Comparison of ENCODE assay signal across 21 cellular contexts in the genomic region with DNA sequence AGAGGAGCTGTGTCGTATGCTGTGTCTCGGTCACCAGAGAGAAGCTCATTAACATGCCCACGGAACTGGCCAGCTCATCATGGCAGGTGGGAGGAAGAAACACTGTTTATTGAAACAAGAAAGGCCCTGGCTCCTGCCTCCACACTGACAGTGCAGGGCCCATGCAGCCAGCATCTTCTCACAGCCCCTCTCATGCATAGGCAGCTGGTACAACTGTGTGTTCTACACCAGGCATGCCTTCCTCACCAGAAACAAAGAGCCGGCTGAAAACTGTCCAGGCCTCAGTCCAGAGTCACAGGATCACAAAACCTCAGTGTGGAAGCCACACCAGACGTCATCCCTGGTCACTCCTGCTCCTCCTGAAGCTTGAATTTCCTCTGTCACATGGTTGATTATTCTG.
A peak's percentile ranks its signal among the peaks of the same experiment; 100 is the strongest.
DNase-seq lines count a peak whose midpoint lies in the region; ATAC-seq and TF ChIP-seq lines count a peak whose summit lies in the region.
"Had no signal": no experiment of that assay in that cellular context is flagged by ENCODE, and none has a peak within 500 bp of the region (broad histone marks: within the 10 kb centered on the region; RNA-seq: fewer than 3 reads in every experiment).

No MANE protein-coding gene starts in this region.

- H3K4me1 ChIP-seq in foreskin keratinocyte: peaks cover 4% of the 10 kb centered on the region
- H3K4me1 ChIP-seq: psoas muscle had no signal

- TF ChIP-seq CTCF in epithelial cell of esophagus (IDR thresholded peaks at IDR 0.05; ENCODE audit: insufficient read depth, low read depth, low read length, missing control alignments) (no peak), foreskin keratinocyte (conservative IDR thresholded peaks at IDR 0.05) (no peak)

- H3K4me3 ChIP-seq in epithelial cell of esophagus (ENCODE audit: low read length): no peak overlapping the region
- H3K4me3 ChIP-seq: GM23338, psoas muscle, upper lobe of left lung had no signal

- no peak for ATAC-seq in foreskin keratinocyte
- ATAC-seq: activated CD8-positive, alpha-beta T cell treated with anti-CD3 and anti-CD28 coated beads for 36 hours; GM23338 had no signal

- H3K27ac ChIP-seq in substantia nigra (ENCODE audit: low read depth, low read length, poor library complexity, severe bottlenecking) (peak overlapping the region; percentile 67), foreskin keratinocyte (no peak overlapping the region)
- H3K27ac ChIP-seq: 22Rv1, psoas muscle, upper lobe of left lung had no signal

- H3K27me3 ChIP-seq in foreskin keratinocyte: no peaks in the 10 kb centered on the region
- H3K27me3 ChIP-seq: upper lobe of left lung had no signal

- peak; percentile 26 for DNase-seq in DMS153 (lab: John Stamatoyannopoulos, UW)
- no peak for DNase-seq in DMS153 treated with DMSO at 0.1 percent for 48 hours (lab: John Stamatoyannopoulos, UW; ENCODE audit: unreplicated experiment)
- peak; percentile 7 for DNase-seq in epithelial cell of esophagus (ENCODE audit: low read depth)
- DNase-seq in left kidney (ENCODE audit: low read depth, low spot score): peak; percentile 40
- peak in 46 of 49 donors; percentile 4 to 84 (median 50) for DNase-seq in substantia nigra (lab: John Stamatoyannopoulos, UW)
- DNase-seq in cerebellar cortex (ENCODE audit: low spot score): no peak
- no peak for DNase-seq in NCI-H1694 treated with DMSO at 0.1 percent for 48 hours (lab: John Stamatoyannopoulos, UW)
- DNase-seq in foreskin keratinocyte: no peak
- DNase-seq: activated CD4-positive, alpha-beta T cell treated with anti-CD3 and anti-CD28 coated beads for 1 hour; activated CD8-positive, alpha-beta T cell treated with anti-CD3 and anti-CD28 coated beads for 36 hours; activated T-cell treated with anti-CD3 and anti-CD28 coated beads, Interleukin-2, amount 50 U/mL, for 24 hours; CD4-positive, alpha-beta memory T cell; DMS 273 treated with DMSO at 0.1 percent for 48 hours; foreskin fibroblast; NCI-H187; NCI-H526; nephron progenitor cell; psoas muscle; upper lobe of left lung had no signal

Comparison
In these comparisons a context has a peak if more than half of its experiments do, and no peak if none do; other contexts are left out.
1. DNase-seq: peak in DMS153 (single experiment), epithelial cell of esophagus (single experiment), left kidney (single experiment) and substantia nigra (46 of 49); none in DMS153 treated with DMSO at 0.1 percent for 48 hours (single experiment), cerebellar cortex (single experiment), NCI-H1694 treated with DMSO at 0.1 percent for 48 hours (single experiment) and foreskin keratinocyte (0 of 2).